16 cellular contexts compared by ENCODE assay signal in genomic region chr11:130161441-130161840, GRCh38. TPM values are rescaled to one million over a fixed set of nuclear protein-coding genes. Genes with fewer than 3 reads are reported as not detected.
A peak's percentile ranks its signal among the peaks of the same experiment; 100 is the strongest.
DNase-seq lines count a peak whose midpoint lies in the region; ATAC-seq, FAIRE-seq and TF ChIP-seq lines count a peak whose summit lies in the region.
"Had no signal": no experiment of that assay in that cellular context is flagged by ENCODE, and none has a peak within 500 bp of the region (broad histone marks: within the 10 kb centered on the region; RNA-seq: fewer than 3 reads in every experiment).

No MANE protein-coding gene starts in this region.

- DNase-seq in ELF-1 (ENCODE audit: low read depth, low spot score) = peak; percentile 27
- DNase-seq in epithelial cell of prostate (ENCODE audit: low read depth, low spot score) = no peak
- no peak for DNase-seq in pancreas
- no peak for DNase-seq in NK-92 (lab: John Stamatoyannopoulos, UW; ENCODE audit: unreplicated experiment)
- no peak for DNase-seq in NCI-H1092 (lab: John Stamatoyannopoulos, UW)
- DNase-seq: activated CD4-positive, alpha-beta T cell treated with anti-CD3 and anti-CD28 coated beads, Interleukin-2, amount 50 U/mL, for 48 hours; C1 segment of cervical spinal cord; effector CD4-positive, alpha-beta T cell; stimulated activated CD4-positive, alpha-beta T cell treated with anti-CD3 and anti-CD28 coated beads, Interleukin-2, amount 100 ng/mL, for 48 hours had no signal

- no peak for FAIRE-seq in pancreas (lab: Jason Lieb, UNC)
- FAIRE-seq: frontal cortex, GM12878 had no signal

- H2AFZ ChIP-seq in OCI-LY3 (ENCODE audit: low read depth, low read length) = no peak overlapping the region

- H3K4me2 ChIP-seq in OCI-LY3 (ENCODE audit: low read length) = peak overlapping the region; percentile 90

- H3K27ac ChIP-seq in OCI-LY3 (ENCODE audit: low read length) = no peak overlapping the region
- peak overlapping the region; percentile 73 for H3K27ac ChIP-seq in epithelial cell of prostate
- H3K27ac ChIP-seq in pancreas = peak overlapping the region in 2 of 4 donors; percentile 87 to 89

- peaks cover 57% of the 10 kb centered on the region for H3K79me2 ChIP-seq in OCI-LY3 (ENCODE audit: low read length)

- H3K4me1 ChIP-seq in OCI-LY3 (ENCODE audit: low read length) (peaks cover 54% of the 10 kb centered on the region), pancreas (peaks cover 0 to 41% (median 6%) of the 10 kb centered on the region in 3 donors)

- H3K9me3 ChIP-seq in OCI-LY3 (ENCODE audit: insufficient read depth, low read length) (no peaks in the 10 kb centered on the region), pancreas (no peaks in the 10 kb centered on the region)

- peaks cover 9% of the 10 kb centered on the region for H3K36me3 ChIP-seq in OCI-LY3 (replicated peaks; ENCODE audit: low read depth, low read length)
- H3K36me3 ChIP-seq in pancreas = no peaks in the 10 kb centered on the region

- H3K9ac ChIP-seq in OCI-LY3 (ENCODE audit: low read length) = peak overlapping the region; percentile 77

- peaks cover 24% of the 10 kb centered on the region for H3K27me3 ChIP-seq in OCI-LY3 (ENCODE audit: low read depth, low read length)
- H3K27me3 ChIP-seq in pancreas = no peaks in the 10 kb centered on the region

- H3K4me3 ChIP-seq in OCI-LY3 (ENCODE audit: low read length) = peak overlapping the region; percentile 80
- peak overlapping the region in 3 of 4 donors; percentile 86 to 91 (median 87) for H3K4me3 ChIP-seq in pancreas

- WGBS in pancreas, 2 donors = 31 to 32% methylated on average over 6 of the region's 6 CpGs

- no peak for TF ChIP-seq CTCF in OCI-LY3 (IDR thresholded peaks at IDR 0.05; ENCODE audit: low read depth, low read length)
- TF ChIP-seq CTCF in pancreas (IDR thresholded peaks at IDR 0.05) = no peak

- intact Hi-C loops in pancreas (cut with DNase I) = no loop called here

- ATAC-seq in pancreas (no peak), GM19324 (IDR thresholded peaks at IDR 0.05; ENCODE audit: low FRiP score, unreplicated experiment) (no peak), GM18909 (IDR thresholded peaks at IDR 0.05; ENCODE audit: poor library complexity, unreplicated experiment) (no peak)

- peaks cover 37% of the 10 kb centered on the region for H4K20me1 ChIP-seq in OCI-LY3 (ENCODE audit: insufficient read depth, low read length)

RNA-seq across cellular contexts. Expression of gene ST14, which starts 1.9 kb away (rescaled TPM):
- 100 to 1,000 TPM in 1 of 6 donors, 10 to 100 TPM in 5; 37.5 to 101 (median 48.5) TPM for total RNA-seq in pancreas
- 10 to 100 TPM; 43.8 to 57.9 TPM for polyA plus RNA-seq in pancreas
- total RNA-seq: frontal cortex; NCI-H460; T-helper 2 cell treated with Interferon-gamma antibody and Interleukin-4, amounts not matched to agents 100 ng/mL and 5 ng/mL, for 36 hours had no signal
